Comparison of ENCODE assay signal across 9 cellular contexts in the genomic region with DNA sequence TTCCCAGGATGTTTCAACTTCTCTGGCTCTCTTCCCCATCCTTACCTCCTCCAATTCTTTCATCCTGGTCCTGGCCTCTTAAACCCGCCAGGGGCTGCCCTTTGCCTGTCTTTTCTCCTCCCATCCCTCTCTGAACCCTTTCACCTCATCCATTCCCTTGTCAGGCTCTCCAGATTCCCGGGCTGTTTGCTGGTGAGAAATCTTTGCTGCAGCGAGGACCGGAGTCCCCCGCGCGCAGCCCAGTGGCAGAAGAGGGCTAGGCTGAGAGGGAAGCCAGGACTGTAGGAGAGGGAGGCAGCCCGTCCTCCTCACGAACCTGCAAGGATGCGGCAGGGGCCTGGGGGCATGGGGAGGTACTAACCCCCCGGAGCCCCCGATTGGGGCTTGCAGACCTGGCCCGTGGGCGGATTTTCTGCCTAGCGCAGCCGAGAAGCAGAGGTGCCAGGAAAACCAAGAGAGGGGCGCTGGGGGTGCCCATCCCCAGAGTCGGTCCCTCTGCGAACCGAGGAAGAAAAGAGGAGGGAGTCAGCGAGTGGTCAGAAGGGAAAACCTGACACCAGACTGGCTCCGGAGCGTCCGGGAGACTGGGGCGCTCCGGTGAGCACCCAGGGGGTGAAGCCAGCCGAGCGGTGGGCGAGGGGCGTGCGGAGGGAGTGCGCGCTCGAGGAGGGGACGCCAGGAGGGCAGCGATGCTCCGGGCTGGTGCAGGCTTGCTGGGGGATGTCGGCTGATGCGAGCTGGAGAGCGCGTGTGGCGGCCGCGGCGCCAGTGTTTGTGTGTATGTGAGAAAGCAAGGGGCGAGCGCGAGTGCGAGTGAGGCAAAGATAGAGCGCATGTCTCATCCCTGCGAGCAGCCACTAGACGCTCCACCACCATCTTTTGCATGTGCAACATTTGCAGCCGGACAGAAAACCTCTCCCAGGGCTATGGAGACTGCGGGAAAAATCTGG. TPM values are rescaled to one million over a fixed set of nuclear protein-coding genes. Genes with fewer than 3 reads are reported as not detected.
A peak's percentile ranks its signal among the peaks of the same experiment; 100 is the strongest.
DNase-seq lines count a peak whose midpoint lies in the region; ATAC-seq and TF ChIP-seq lines count a peak whose summit lies in the region.
"Had no signal": no experiment of that assay in that cellular context is flagged by ENCODE, and none has a peak within 500 bp of the region (broad histone marks: within the 10 kb centered on the region; RNA-seq: fewer than 3 reads in every experiment).

A gene (plus strand): TSS at position 242 of the 950 bp plus-strand sequence. CDS start 925 bp downstream, outside the sequence.

- peak; percentile 26 for DNase-seq in activated CD4-positive, alpha-beta T cell treated with anti-CD3 and anti-CD28 coated beads for 48 hours
- no peak for DNase-seq in activated CD4-positive, alpha-beta T cell treated with anti-CD3 and anti-CD28 coated beads, Interleukin-2, amount 10 ng/mL, durations not matched to agents 7 days and 5 days
- DNase-seq in NCI-H82 treated with DMSO at 0.1 percent for 48 hours (lab: John Stamatoyannopoulos, UW; ENCODE audit: unreplicated experiment) (peak; percentile 5), dorsolateral prefrontal cortex (peak; percentile 64 to 90 (median 84)), lower lobe of right lung (peak; percentile 45), suprapubic skin (ENCODE audit: low spot score in 2 of 2) (peak; percentile 58 to 80), NCI-H2171 treated with DMSO at 0.1 percent for 48 hours (lab: John Stamatoyannopoulos, UW) (no peak)
- no peak for DNase-seq in activated CD4-positive, alpha-beta T cell treated with anti-CD3 and anti-CD28 coated beads for 4 hours

- peaks cover 41% of the 10 kb centered on the region for H3K27me3 Mint-ChIP-seq in activated CD4-positive, alpha-beta T cell treated with anti-CD3 and anti-CD28 coated beads, Interleukin-2, amount 10 ng/mL, durations not matched to agents 7 days and 5 days

- TF ChIP-seq CTCF in dorsolateral prefrontal cortex (IDR thresholded peaks at IDR 0.05 in 54 of 56, conservative IDR thresholded peaks at IDR 0.05 in 2 of 56; ENCODE audit: low read depth in 1 of 56, partially characterized antibody in 56 of 56), result peak in 10 of 56 donors; percentile 3 to 40 (median 12)
- TF ChIP-seq CTCF in lower lobe of right lung (IDR thresholded peaks at IDR 0.05), result no peak
- no peak for TF ChIP-seq CTCF in suprapubic skin (IDR thresholded peaks at IDR 0.05)

- intact Hi-C loops in dorsolateral prefrontal cortex (cut with DNase I), result loop anchor here (2.0 to 10.0 kb wide), 2 partner anchors 255 to 257 kb away; no protein-coding TSS in a partner anchor
- intact Hi-C loops in lower lobe of right lung (cut with DNase I), result no loop called here

- H3K27ac Mint-ChIP-seq in activated CD4-positive, alpha-beta T cell treated with anti-CD3 and anti-CD28 coated beads, Interleukin-2, amount 10 ng/mL, durations not matched to agents 7 days and 5 days, result no peak within 1 kb of the TSS

- H3K36me3 ChIP-seq in lower lobe of right lung (no peaks in the 10 kb centered on the region), suprapubic skin (no peaks in the 10 kb centered on the region)

- H3K4me3 ChIP-seq in dorsolateral prefrontal cortex (peak within 1 kb of the TSS; percentile 59 to 91 (median 73)), lower lobe of right lung (peak within 1 kb of the TSS; percentile 43), suprapubic skin (peak within 1 kb of the TSS; percentile 50)

- TF ChIP-seq EP300 in suprapubic skin (IDR thresholded peaks at IDR 0.05), result no peak

- no peaks in the 10 kb centered on the region for H3K9me3 Mint-ChIP-seq in activated CD4-positive, alpha-beta T cell treated with anti-CD3 and anti-CD28 coated beads, Interleukin-2, amount 10 ng/mL, durations not matched to agents 7 days and 5 days

- CTCF ChIA-PET in activated CD4-positive, alpha-beta T cell treated with anti-CD3 and anti-CD28 coated beads, Interleukin-2, amount 10 ng/mL, durations not matched to agents 7 days and 5 days (lab: Charles Lee), result no interaction called here

- no peak for TF ChIP-seq POLR2A in suprapubic skin (IDR thresholded peaks at IDR 0.05)

- H3K9me3 ChIP-seq in lower lobe of right lung (no peaks in the 10 kb centered on the region), suprapubic skin (no peaks in the 10 kb centered on the region)

- ATAC-seq in lower lobe of right lung, result peak; percentile 37 to 53

- 1% methylated on average over 49 of the region's 54 CpGs for WGBS in suprapubic skin

- H3K27ac ChIP-seq in dorsolateral prefrontal cortex (peak within 1 kb of the TSS; percentile 65 to 97 (median 92)), lower lobe of right lung (no peak within 1 kb of the TSS), suprapubic skin (no peak within 1 kb of the TSS)

- H3K27me3 ChIP-seq in dorsolateral prefrontal cortex (no peaks in the 10 kb centered on the region), lower lobe of right lung (ENCODE audit: low read depth) (peaks cover 32% of the 10 kb centered on the region), suprapubic skin (peaks cover 28% of the 10 kb centered on the region)

- H3K4me1 ChIP-seq in lower lobe of right lung (peaks cover 24% of the 10 kb centered on the region), suprapubic skin (peaks cover 17% of the 10 kb centered on the region)

- no peak within 1 kb of the TSS for H3K4me3 Mint-ChIP-seq in activated CD4-positive, alpha-beta T cell treated with anti-CD3 and anti-CD28 coated beads, Interleukin-2, amount 10 ng/mL, durations not matched to agents 7 days and 5 days

- no peaks in the 10 kb centered on the region for H3K4me1 Mint-ChIP-seq in activated CD4-positive, alpha-beta T cell treated with anti-CD3 and anti-CD28 coated beads, Interleukin-2, amount 10 ng/mL, durations not matched to agents 7 days and 5 days

- H3K36me3 Mint-ChIP-seq in activated CD4-positive, alpha-beta T cell treated with anti-CD3 and anti-CD28 coated beads, Interleukin-2, amount 10 ng/mL, durations not matched to agents 7 days and 5 days (ENCODE audit: low read depth), result no peaks in the 10 kb centered on the region

- POLR2A ChIA-PET in activated CD4-positive, alpha-beta T cell treated with anti-CD3 and anti-CD28 coated beads, Interleukin-2, amount 10 ng/mL, durations not matched to agents 7 days and 5 days (lab: Charles Lee), result no interaction called here

RNA-seq across cellular contexts. Expression of the gene that starts here (rescaled TPM):
- not detected for total RNA-seq in activated CD4-positive, alpha-beta T cell treated with anti-CD3 and anti-CD28 coated beads, Interleukin-2, amount 10 ng/mL, durations not matched to agents 7 days and 5 days
- 100 to 1,000 TPM in 63 of 120 experiments, 10 to 100 TPM in 57; 41.9 to 209 (median 101) TPM for total RNA-seq in dorsolateral prefrontal cortex
- not detected for total RNA-seq in lower lobe of right lung
- total RNA-seq in suprapubic skin, result 1 to 10 TPM; 1.1 to 2.3 (median 1.8) TPM
- total RNA-seq: subcutaneous adipose tissue had no signal

Comparison
In these comparisons a context has a peak if more than half of its experiments do, and no peak if none do; other contexts are left out.
1. RNA of the gene that starts here (total RNA-seq): 41.9 to 209 TPM in dorsolateral prefrontal cortex; 1.1 to 2.3 TPM in suprapubic skin, not detected in lower lobe of right lung (single experiment) and not detected in activated CD4-positive, alpha-beta T cell treated with anti-CD3 and anti-CD28 coated beads, Interleukin-2, amount 10 ng/mL, durations not matched to agents 7 days and 5 days; every median in the first group is over 10 times any median in the second.
2. DNase-seq: peak in activated CD4-positive, alpha-beta T cell treated with anti-CD3 and anti-CD28 coated beads for 48 hours (single experiment), NCI-H82 treated with DMSO at 0.1 percent for 48 hours (single experiment), dorsolateral prefrontal cortex (10 of 10) and suprapubic skin (2 of 2); none in activated CD4-positive, alpha-beta T cell treated with anti-CD3 and anti-CD28 coated beads, Interleukin-2, amount 10 ng/mL, durations not matched to agents 7 days and 5 days (single experiment), NCI-H2171 treated with DMSO at 0.1 percent for 48 hours (single experiment) and activated CD4-positive, alpha-beta T cell treated with anti-CD3 and anti-CD28 coated beads for 4 hours (0 of 2).
3. Peak in DNase-seq, ATAC-seq and H3K4me3 ChIP-seq in lower lobe of right lung; RNA of the gene not detected or under 1 TPM.
4. H3K27ac ChIP-seq: peak in dorsolateral prefrontal cortex (59 of 59); none in lower lobe of right lung (single experiment) and suprapubic skin (single experiment).
5. Peak in every context shown above with its lines, with median percentiles within 50 percentile points of each other: H3K4me3 ChIP-seq.